Comparison of ENCODE assay signal across 1 cellular context in genomic region chr11:64355078-64355940, GRCh38.
TF ChIP-seq lines count a peak whose summit lies in the region.

No MANE protein-coding gene starts in this region.

TF ChIP-seq in HepG2, 621 proteins besides CTCF, POLR2A, EP300 and RAD21 (continues in another document):
- peak; percentile 34 for TF ChIP-seq PHF5A (CRISPR knock-in tag; IDR thresholded peaks at IDR 0.05; ENCODE audit: low read depth, unreplicated experiment)
- TF ChIP-seq MYC (CRISPR knock-in tag; IDR thresholded peaks at IDR 0.05; ENCODE audit: borderline replicate concordance) = no peak; the same call in 1 of the 2 replicates
- no peak for TF ChIP-seq AKAP8 (CRISPR knock-in tag; IDR thresholded peaks at IDR 0.05)
- no peak for TF ChIP-seq ZNF260 (CRISPR knock-in tag; IDR thresholded peaks at IDR 0.05; ENCODE audit: borderline replicate concordance, low read depth)
- TF ChIP-seq ZFP91 (CRISPR knock-in tag; IDR thresholded peaks at IDR 0.05; ENCODE audit: borderline replicate concordance) = peak; percentile 78; the same call in 1 of the 2 replicates
- peak; percentile 74; the same call in 1 of the 2 replicates for TF ChIP-seq NR2F2 (IDR thresholded peaks at IDR 0.05; ENCODE audit: borderline replicate concordance, low read depth)
- TF ChIP-seq MZF1 (CRISPR knock-in tag; IDR thresholded peaks at IDR 0.05; ENCODE audit: borderline replicate concordance) = no peak
- no peak for TF ChIP-seq SATB2 (CRISPR knock-in tag; IDR thresholded peaks at IDR 0.05)
- no peak for TF ChIP-seq ZNF484 (CRISPR knock-in tag; IDR thresholded peaks at IDR 0.05; ENCODE audit: borderline replicate concordance, low read depth)
- no peak for TF ChIP-seq PRDM4 (CRISPR knock-in tag; IDR thresholded peaks at IDR 0.05; ENCODE audit: borderline replicate concordance)
- no peak for TF ChIP-seq MAFG (CRISPR knock-in tag; IDR thresholded peaks at IDR 0.05)
- no peak for TF ChIP-seq TP53 (CRISPR knock-in tag; conservative IDR thresholded peaks at IDR 0.05)
- no peak for TF ChIP-seq PAWR (CRISPR knock-in tag; IDR thresholded peaks at IDR 0.05; ENCODE audit: borderline replicate concordance)
- no peak for TF ChIP-seq NFIB (CRISPR knock-in tag; IDR thresholded peaks at IDR 0.05; ENCODE audit: borderline replicate concordance)
- TF ChIP-seq NFE2 (CRISPR knock-in tag; IDR thresholded peaks at IDR 0.05) = no peak
- TF ChIP-seq BRF2 (CRISPR knock-in tag; IDR thresholded peaks at IDR 0.05) = no peak
- no peak for TF ChIP-seq MBD4 (IDR thresholded peaks at IDR 0.05; ENCODE audit: borderline replicate concordance, low read length)
- TF ChIP-seq ZNF609 (CRISPR knock-in tag; IDR thresholded peaks at IDR 0.05; ENCODE audit: borderline replicate concordance) = no peak
- no peak for TF ChIP-seq ZNF547 (CRISPR knock-in tag; IDR thresholded peaks at IDR 0.05)
- TF ChIP-seq PBX3 (CRISPR knock-in tag; IDR thresholded peaks at IDR 0.05; ENCODE audit: borderline replicate concordance) = no peak
- peak; percentile 95 for TF ChIP-seq XRCC5 (optimal IDR thresholded peaks at IDR 0.05; ENCODE audit: low read length)
- TF ChIP-seq ATAD3A (CRISPR knock-in tag; IDR thresholded peaks at IDR 0.05) = no peak
- no peak for TF ChIP-seq CENPX (CRISPR knock-in tag; IDR thresholded peaks at IDR 0.05)
- no peak for TF ChIP-seq ZNF367 (CRISPR knock-in tag; IDR thresholded peaks at IDR 0.05; ENCODE audit: borderline replicate concordance)
- TF ChIP-seq THAP11 (CRISPR knock-in tag; IDR thresholded peaks at IDR 0.05) = peak; percentile 57
- TF ChIP-seq ZNF235 (CRISPR knock-in tag; IDR thresholded peaks at IDR 0.05; ENCODE audit: borderline replicate concordance) = no peak
- TF ChIP-seq ZSCAN5A (CRISPR knock-in tag; IDR thresholded peaks at IDR 0.05; ENCODE audit: borderline replicate concordance) = no peak
- no peak for TF ChIP-seq ELF4 (CRISPR knock-in tag; IDR thresholded peaks at IDR 0.05; ENCODE audit: borderline replicate concordance)
- no peak for TF ChIP-seq ELK4 (CRISPR knock-in tag; IDR thresholded peaks at IDR 0.05; ENCODE audit: borderline replicate concordance)
- no peak for TF ChIP-seq GATA4 (IDR thresholded peaks at IDR 0.05; ENCODE audit: borderline replicate concordance, low read depth)
- TF ChIP-seq FOXA1 (IDR thresholded peaks at IDR 0.05) = no peak
- no peak for TF ChIP-seq FOXA1 (CRISPR knock-in tag; IDR thresholded peaks at IDR 0.05)
- no peak for TF ChIP-seq KIAA2018 (CRISPR knock-in tag; IDR thresholded peaks at IDR 0.05; ENCODE audit: borderline replicate concordance)
- no peak for TF ChIP-seq ZNF768 (CRISPR knock-in tag; IDR thresholded peaks at IDR 0.05)
- TF ChIP-seq ZBTB3 (CRISPR knock-in tag; IDR thresholded peaks at IDR 0.05; ENCODE audit: borderline replicate concordance, low read depth) = no peak
- TF ChIP-seq ZNF776 (CRISPR knock-in tag; IDR thresholded peaks at IDR 0.05) = no peak
- TF ChIP-seq ATF5 (CRISPR knock-in tag; IDR thresholded peaks at IDR 0.05; ENCODE audit: low read depth) = no peak
